Comparison of ENCODE assay signal across 18 cellular contexts in genomic region chr6:41531016-41531415, GRCh38. TPM values are rescaled to one million over a fixed set of nuclear protein-coding genes. Genes with fewer than 3 reads are reported as not detected.
DNase-seq lines count a peak whose midpoint lies in the region; ATAC-seq, FAIRE-seq and TF ChIP-seq lines count a peak whose summit lies in the region.
"Had no signal": no experiment of that assay in that cellular context is flagged by ENCODE, and none has a peak within 500 bp of the region (broad histone marks: within the 10 kb centered on the region; RNA-seq: fewer than 3 reads in every experiment).

No MANE protein-coding gene starts in this region.

- POLR2A ChIA-PET in GM12878 (lab: Charles Lee), result interaction anchor here (0.6 to 1.1 kb wide), 3 partner anchors 11 to 200 kb away, joined by 3 to 9 read pairs (median 3); no protein-coding TSS in a partner anchor

- CTCF ChIA-PET in GM12878 (lab: Yijun Ruan, JAX), result interaction anchor here (1.4 to 1.5 kb wide), 3 partner anchors 9 to 163 kb away, joined by 3 to 4 read pairs (median 3); no protein-coding TSS in a partner anchor

- peaks cover 39% of the 10 kb centered on the region for H3K4me1 Mint-ChIP-seq in activated naive CD4-positive, alpha-beta T cell treated with anti-CD3 and anti-CD28 coated beads, Interleukin-2, amount 50 U/mL, for 24 hours

- H3K4me1 ChIP-seq in GM12878 (ENCODE audit: control insufficient read depth, insufficient read depth, low read length), result peaks cover 29% of the 10 kb centered on the region

- RAD21 ChIA-PET in GM12878 (lab: Charles Lee; ENCODE audit: unreplicated experiment), result interaction anchor here (0.6 to 1.4 kb wide), 5 partner anchors 43 to 253 kb away, joined by 3 to 9 read pairs (median 4); no protein-coding TSS in a partner anchor

- FAIRE-seq in GM12878 (lab: Jason Lieb, UNC), result no peak

- H4K20me1 ChIP-seq in GM12878 (ENCODE audit: control insufficient read depth, insufficient read depth), result no peaks in the 10 kb centered on the region

- peak overlapping the region; percentile 87 for H3K4me3 Mint-ChIP-seq in activated naive CD4-positive, alpha-beta T cell treated with anti-CD3 and anti-CD28 coated beads, Interleukin-2, amount 50 U/mL, for 24 hours

- no peak overlapping the region for H3K27ac Mint-ChIP-seq in activated naive CD4-positive, alpha-beta T cell treated with anti-CD3 and anti-CD28 coated beads, Interleukin-2, amount 50 U/mL, for 24 hours

- H3K36me3 Mint-ChIP-seq in activated naive CD4-positive, alpha-beta T cell treated with anti-CD3 and anti-CD28 coated beads, Interleukin-2, amount 50 U/mL, for 24 hours, result no peaks in the 10 kb centered on the region

- H3K9me3 ChIP-seq in GM12878 (replicated peaks; ENCODE audit: control insufficient read depth, insufficient read depth, low read length), result no peaks in the 10 kb centered on the region
- H3K9me3 ChIP-seq: gastroesophageal sphincter, left lung, right atrium auricular region, upper lobe of right lung had no signal

- in situ Hi-C loops in GM12878 (cut with MboI), result no loop called here

- H3K27me3 ChIP-seq in GM12878 (replicated peaks in 1 of 2; ENCODE audit: control insufficient read depth in 2 of 2, insufficient read depth in 2 of 2, low read length in 1 of 2), result 0 out of 4 replicates have a peak, but pooled peaks cover 0 to 2% of the 10 kb centered on the region in 2 experiments
- H3K27me3 ChIP-seq: right atrium auricular region had no signal

- DNase-seq in activated naive CD4-positive, alpha-beta T cell (lab: John Stamatoyannopoulos, UW), result no peak
- peak; percentile 49 for DNase-seq in NCI-H69 (lab: John Stamatoyannopoulos, UW)
- DNase-seq in GM12878 (ENCODE audit: low read depth, low spot score), result no peak
- DNase-seq in NK-92 (lab: John Stamatoyannopoulos, UW; ENCODE audit: unreplicated experiment), result no peak
- DNase-seq in NCI-H1436 treated with DMSO at 0.1 percent for 48 hours (lab: John Stamatoyannopoulos, UW), result no peak
- DNase-seq in OCI-M1 (lab: John Stamatoyannopoulos, UW), result no peak
- DNase-seq: caudate nucleus, erythroblast, Karpas-422, left lung, midbrain, NCI-H1105 treated with DMSO at 0.1 percent for 48 hours, NCI-H526 treated with DMSO at 0.1 percent for 48 hours, PC-9, upper lobe of right lung had no signal

- intact Hi-C loops in GM12878 (cut with micrococcal nuclease; ENCODE audit: unreplicated experiment), result loop anchor here (1.0 to 5.0 kb wide), 4 partner anchors 26 to 61 kb away; no protein-coding TSS in a partner anchor

- TF ChIP-seq EP300 in GM12878 (IDR thresholded peaks at IDR 0.05; ENCODE audit: borderline replicate concordance in 1 of 2, control insufficient read depth in 1 of 2, low read depth in 2 of 2, low read length in 2 of 2), result no peak

- H3K36me3 ChIP-seq in GM12878 (ENCODE audit: control insufficient read depth in 2 of 2, insufficient read depth in 2 of 2, low read length in 1 of 2), result no peaks in the 10 kb centered on the region
- H3K36me3 ChIP-seq: gastroesophageal sphincter, left lung, right atrium auricular region, upper lobe of right lung had no signal

- ATAC-seq in GM12878, result no peak
- ATAC-seq: gastroesophageal sphincter had no signal

- TF ChIP-seq POLR2A in GM12878 (IDR thresholded peaks at IDR 0.05; ENCODE audit: low read depth, low read length), result no peak

- H3K27ac ChIP-seq in GM12878 (ENCODE audit: control insufficient read depth, insufficient read depth), result peak overlapping the region; percentile 78
- H3K27ac ChIP-seq: gastroesophageal sphincter, left lung, PC-9, right atrium auricular region, upper lobe of right lung had no signal

- H3K4me2 ChIP-seq in GM12878 (ENCODE audit: control insufficient read depth, insufficient read depth), result peak overlapping the region; percentile 56; the same call in 1 of the 2 replicates
- H3K4me2 ChIP-seq: PC-9 had no signal

- H3K9me3 Mint-ChIP-seq in activated naive CD4-positive, alpha-beta T cell treated with anti-CD3 and anti-CD28 coated beads, Interleukin-2, amount 50 U/mL, for 24 hours, result no peaks in the 10 kb centered on the region

- BruUV-seq in GM12878 (replicated peaks; lab: Mats Ljungman, UMichigan), result no TSS peak

- H3K27me3 Mint-ChIP-seq in activated naive CD4-positive, alpha-beta T cell treated with anti-CD3 and anti-CD28 coated beads, Interleukin-2, amount 50 U/mL, for 24 hours, result no peaks in the 10 kb centered on the region

- no peak overlapping the region for H2AFZ ChIP-seq in GM12878 (ENCODE audit: control insufficient read depth, low read depth, low read length)
- H2AFZ ChIP-seq: PC-9 had no signal

- TF ChIP-seq CTCF in GM12878 (IDR thresholded peaks at IDR 0.05 in 2 of 3, conservative IDR thresholded peaks at IDR 0.05 in 1 of 3; ENCODE audit: control insufficient read depth in 2 of 3, extremely low read depth in 1 of 3, insufficient read depth in 1 of 3, low read depth in 3 of 3, low read length in 3 of 3), result no peak

- H3K79me2 ChIP-seq in GM12878 (ENCODE audit: control insufficient read depth, insufficient read depth, low read length), result no peaks in the 10 kb centered on the region

- SMC1A ChIA-PET in GM12878 (lab: Charles Lee; ENCODE audit: uncharacterized antibody, unreplicated experiment), result interaction anchor here (0.9 to 2.1 kb wide), 6 partner anchors 19 to 67 kb away, joined by 3 to 7 read pairs (median 5); no protein-coding TSS in a partner anchor

- no peak for TF ChIP-seq RAD21 in GM12878 (IDR thresholded peaks at IDR 0.05; ENCODE audit: insufficient read depth, low read depth, low read length)

- no peak overlapping the region for H3K9ac ChIP-seq in GM12878 (ENCODE audit: control insufficient read depth, insufficient read depth, low read length)

- H3K4me3 ChIP-seq in GM12878, result no peak overlapping the region
- H3K4me3 ChIP-seq: gastroesophageal sphincter, left lung, PC-9, right atrium auricular region, upper lobe of right lung had no signal

TF ChIP-seq in GM12878, 131 proteins besides CTCF, POLR2A, EP300 and RAD21:
- TF ChIP-seq IKZF1 (conservative IDR thresholded peaks at IDR 0.05) (no peak), YBX1 (IDR thresholded peaks at IDR 0.05) (no peak), KLF5 (IDR thresholded peaks at IDR 0.05; ENCODE audit: partially characterized antibody) (no peak)

RNA-seq across cellular contexts. Expression of gene FOXP4, which starts 15.2 kb away (rescaled TPM):
- 18.2 and 18.6 TPM in 2 replicates for total RNA-seq in GM12878 (2013; cell fraction: nucleolus; rRNA removed)
- total RNA-seq in GM12878 (2014; rRNA removed), result 3.4 and 5.1 TPM in 2 replicates
- total RNA-seq in GM12878 (2014; rRNA removed; fragmentation: Illumina TruSeq; extraction: Trizol), result 1.8 and 2.3 TPM in 2 replicates
- total RNA-seq in GM12878 (2021), result 41.6 and 46.1 TPM in 2 replicates
- polyA plus RNA-seq in GM12878 (2011; ENCODE audit: low read depth), result 4.1 TPM
- 0.73 and 2.3 TPM in 2 replicates for polyA plus RNA-seq in GM12878 (2011; rRNA removed)
- 4.1 and 4.7 TPM in 2 replicates for polyA plus RNA-seq in GM12878 (2011; cell fraction: cytosol; rRNA removed)
- polyA plus RNA-seq in GM12878 (2011; cell fraction: nucleus; rRNA removed), result 18.4 and 27.1 TPM in 2 replicates
- polyA plus RNA-seq in GM12878 (2012), result 18.6 and 19.7 TPM in 2 replicates
- polyA plus RNA-seq in GM12878 (2014; fragmentation: Illumina TruSeq; extraction: Trizol), result 1.9 and 6.3 TPM in 2 replicates
- polyA plus RNA-seq in GM12878 (2014; fragmentation: Nextera tagmentation; extraction: Ambion mirVana), result under 1 TPM; 0.31 to 0.40 TPM
- 12.0 and 16.6 TPM in 2 replicates for polyA plus RNA-seq in GM12878 (2014; rRNA removed)
- 1 to 10 TPM; 2.1 to 2.3 TPM for polyA plus RNA-seq in GM12878 (2016; fragmentation: Nextera tagmentation; extraction: Ambion mirVana)
- 3.1 and 7.7 TPM in 2 replicates for polyA minus RNA-seq in GM12878 (2011; rRNA and poly(A)+ RNA removed)
- 12.6 and 13.3 TPM in 2 replicates for polyA minus RNA-seq in GM12878 (2011; cell fraction: cytosol; rRNA and poly(A)+ RNA removed)
- polyA minus RNA-seq in GM12878 (2011; cell fraction: nucleus; rRNA and poly(A)+ RNA removed), result 4.7 and 9.2 TPM in 2 replicates
